Comparison of ENCODE assay signal across 15 cellular contexts in the genomic region with DNA sequence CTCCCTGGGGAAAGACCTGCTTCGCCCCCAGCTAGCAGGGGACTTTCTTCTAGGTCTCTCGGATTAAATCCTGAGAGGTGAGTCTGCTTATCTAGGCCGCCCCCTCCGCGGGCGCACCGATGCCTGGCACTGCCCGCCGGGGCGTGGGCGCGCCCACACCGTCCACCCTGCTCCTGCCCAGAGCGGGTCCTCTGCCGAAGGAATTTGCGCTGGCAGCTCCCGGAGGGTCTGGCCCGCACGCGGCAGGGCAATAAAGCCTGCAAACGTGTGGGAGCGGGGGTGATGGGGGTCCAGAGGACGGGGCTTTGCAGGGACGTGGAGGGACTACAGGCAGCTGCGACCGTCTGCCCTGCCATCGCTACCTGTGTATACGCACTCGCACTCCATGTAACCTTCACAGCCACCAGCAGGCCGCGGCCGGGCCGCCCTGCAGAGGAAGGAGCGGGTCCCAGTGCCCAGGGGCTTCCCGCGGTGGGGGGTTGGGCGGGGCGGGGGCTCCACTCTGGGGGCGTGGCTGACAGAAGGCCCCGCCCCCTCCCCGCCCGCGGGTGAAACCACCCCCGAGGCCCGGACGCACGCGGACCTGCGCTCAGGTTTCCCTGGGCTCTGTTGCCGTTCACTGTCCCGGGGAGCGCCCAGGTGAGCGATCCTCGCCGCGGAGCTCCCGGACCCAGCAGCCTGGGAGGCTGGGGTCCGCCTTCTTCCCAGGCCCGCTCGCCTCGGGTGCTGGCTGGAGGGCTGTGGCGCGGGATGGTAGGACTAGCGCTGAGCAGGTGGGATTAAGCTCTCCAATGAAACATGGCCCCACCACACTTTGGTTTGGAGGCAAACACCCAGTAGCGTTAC.
"Had no signal": no experiment of that assay in that cellular context is flagged by ENCODE, and none has a peak within 500 bp of the region (broad histone marks: within the 10 kb centered on the region; RNA-seq: fewer than 3 reads in every experiment).

No MANE protein-coding gene starts in this region.

- H3K4me1 Mint-ChIP-seq: memory B cell had no signal

- H3K27ac ChIP-seq: brain microvascular endothelial cell, left lung, sigmoid colon, thyroid gland had no signal

- H3K4me3 ChIP-seq: left lung, sigmoid colon, thyroid gland had no signal

- H3K4me1 ChIP-seq: left lung, sigmoid colon, thyroid gland had no signal

- H3K9me3 ChIP-seq: thyroid gland had no signal

- H3K9me3 Mint-ChIP-seq: activated naive CD4-positive, alpha-beta T cell treated with anti-CD3 and anti-CD28 coated beads, Interleukin-2, amount 50 U/mL, for 72 hours; natural killer cell treated with Interleukin-12 subunit alpha and Interleukin-12 subunit beta and Interleukin-15 and Interleukin-18, amount 100 ng/mL, for 72 hours; stimulated activated naive CD8-positive, alpha-beta T cell treated with anti-CD3 and anti-CD28 coated beads, Interleukin-15, Interleukin-2, amounts not matched to agents 100 ng/mL and 50 ng/mL, for 24 hours had no signal

- H3K4me3 Mint-ChIP-seq: dendritic cell treated with granulocyte-macrophage colony-stimulating factor and Interleukin-4, amounts not matched to agents 40 ng/mL and 50 ng/mL, for 4 days; memory B cell; natural killer cell treated with Interleukin-12 subunit alpha and Interleukin-12 subunit beta and Interleukin-15 and Interleukin-18, amount 100 ng/mL, for 72 hours; stimulated activated naive CD8-positive, alpha-beta T cell treated with anti-CD3 and anti-CD28 coated beads, Interleukin-15, Interleukin-2, amounts not matched to agents 100 ng/mL and 50 ng/mL, for 24 hours; T-helper 17 cell had no signal

- H3K27me3 ChIP-seq: brain microvascular endothelial cell, thyroid gland had no signal

- H3K27ac Mint-ChIP-seq: activated naive CD4-positive, alpha-beta T cell treated with anti-CD3 and anti-CD28 coated beads, Interleukin-2, amount 50 U/mL, for 72 hours; dendritic cell treated with granulocyte-macrophage colony-stimulating factor and Interleukin-4, amounts not matched to agents 40 ng/mL and 50 ng/mL, for 4 days; memory B cell; natural killer cell treated with Interleukin-12 subunit alpha and Interleukin-12 subunit beta and Interleukin-15 and Interleukin-18, amount 100 ng/mL, for 72 hours; stimulated activated naive CD8-positive, alpha-beta T cell treated with anti-CD3 and anti-CD28 coated beads, Interleukin-15, Interleukin-2, amounts not matched to agents 100 ng/mL and 50 ng/mL, for 24 hours; T-helper 17 cell had no signal

- DNase-seq: activated CD4-positive, CD25-positive, alpha-beta regulatory T cell; amygdala; brain microvascular endothelial cell; erythroblast; hippocampal formation; left lung; sigmoid colon; stimulated activated CD4-positive, alpha-beta T cell treated with anti-CD3 and anti-CD28 coated beads, Interleukin-12 subunit alpha, Interleukin-12 subunit beta, amount 100 ng/mL, for 4 hours; T-helper 17 cell; thyroid gland had no signal

- H3K36me3 ChIP-seq: brain microvascular endothelial cell, left lung, sigmoid colon, thyroid gland had no signal

- ATAC-seq: activated naive CD4-positive, alpha-beta T cell treated with anti-CD3 and anti-CD28 coated beads, Interleukin-2, amount 50 U/mL, for 72 hours; left lung; natural killer cell treated with Interleukin-12 subunit alpha and Interleukin-12 subunit beta and Interleukin-15 and Interleukin-18, amount 100 ng/mL, for 72 hours; T-helper 17 cell had no signal

- H3K36me3 Mint-ChIP-seq: activated naive CD4-positive, alpha-beta T cell treated with anti-CD3 and anti-CD28 coated beads, Interleukin-2, amount 50 U/mL, for 72 hours; memory B cell; natural killer cell treated with Interleukin-12 subunit alpha and Interleukin-12 subunit beta and Interleukin-15 and Interleukin-18, amount 100 ng/mL, for 72 hours had no signal
